In the genomic region with DNA sequence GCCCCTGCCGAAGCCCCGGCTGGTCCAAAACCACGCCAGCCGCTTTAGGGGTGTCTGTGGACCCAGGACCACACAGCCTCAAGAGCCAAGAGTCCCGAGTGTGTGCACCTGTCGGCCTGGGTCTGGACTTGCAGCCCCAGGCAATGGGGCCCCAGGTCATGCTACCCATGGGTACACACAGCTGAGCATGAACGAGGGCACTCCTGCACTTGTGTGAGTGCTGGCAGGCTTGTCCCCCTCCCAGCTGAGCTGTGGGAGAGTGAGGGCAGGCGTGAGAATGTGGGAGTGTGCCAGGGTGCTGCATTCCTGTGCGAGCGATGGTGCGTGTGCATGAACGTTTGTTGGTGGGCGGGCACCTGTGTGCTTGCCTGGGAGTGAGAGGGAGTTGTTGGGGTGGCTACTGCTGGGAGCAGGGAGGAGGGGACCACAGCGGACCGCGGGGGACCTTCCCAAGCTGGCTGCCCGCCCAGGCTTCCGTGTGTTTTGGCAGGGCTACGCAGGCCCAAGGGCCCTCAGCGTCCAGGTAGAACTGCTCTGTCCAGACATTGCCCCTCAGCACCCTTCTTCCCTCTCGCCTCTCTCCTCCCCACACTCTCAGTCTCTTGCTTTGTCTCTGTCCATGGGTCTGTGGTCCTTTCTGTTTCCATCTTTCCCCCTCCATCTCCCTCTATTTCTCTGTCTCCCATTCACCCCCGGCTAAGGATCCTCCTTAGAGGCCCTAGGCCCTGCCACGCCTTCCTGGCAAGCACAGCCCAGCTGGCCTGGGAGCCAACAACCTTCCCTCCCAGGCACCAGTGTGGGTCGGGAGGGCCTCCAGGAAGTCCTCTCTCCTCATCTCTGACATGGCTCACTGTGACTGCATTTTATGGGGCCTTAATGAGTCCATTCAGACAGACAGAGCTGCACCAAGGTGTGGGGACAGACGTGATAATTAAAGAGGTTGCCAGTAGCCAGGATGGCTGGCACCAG, we compare ENCODE assay signal across 11 cellular contexts. TPM values are rescaled to one million over a fixed set of nuclear protein-coding genes. Genes with fewer than 3 reads are reported as not detected.
DNase-seq lines count a peak whose midpoint lies in the region; ATAC-seq, FAIRE-seq and TF ChIP-seq lines count a peak whose summit lies in the region.
"Had no signal": no experiment of that assay in that cellular context is flagged by ENCODE, and none has a peak within 500 bp of the region (broad histone marks: within the 10 kb centered on the region; RNA-seq: fewer than 3 reads in every experiment).

No MANE protein-coding gene starts in this region.

- H3K4me1 ChIP-seq in mucosa of rectum (ENCODE audit: control insufficient read depth in 2 of 2, insufficient read depth in 2 of 2, low read length in 2 of 2) (peaks cover 47 to 53% of the 10 kb centered on the region in 2 donors), mesendoderm (ENCODE audit: control insufficient read depth, low read depth, low read length) (no peaks in the 10 kb centered on the region)

- H3K9ac ChIP-seq in mucosa of rectum (ENCODE audit: low read depth in 1 of 2, low read length in 2 of 2) (peak overlapping the region; percentile 53 to 60), mesendoderm (ENCODE audit: low read length) (no peak overlapping the region)

- DNase-seq in NCI-H1092 treated with DMSO at 0.1 percent for 48 hours (lab: John Stamatoyannopoulos, UW) (peak; percentile 93), chondrocyte (ENCODE audit: low spot score) (no peak), H54 (ENCODE audit: insufficient read length, low spot score) (no peak), mesendoderm (no peak)
- DNase-seq: AML-193; stimulated activated CD4-positive, alpha-beta T cell treated with anti-CD3 and anti-CD28 coated beads, Interleukin-4, amount 100 ng/mL, for 24 hours had no signal

- H3K4me1 Mint-ChIP-seq in chondrocyte (ENCODE audit: low read depth) = peaks cover 30% of the 10 kb centered on the region

- no peaks in the 10 kb centered on the region for H3K36me3 Mint-ChIP-seq in chondrocyte (ENCODE audit: low read depth)
- H3K36me3 Mint-ChIP-seq: activated naive CD4-positive, alpha-beta T cell treated with anti-CD3 and anti-CD28 coated beads, Interleukin-2, amount 50 U/mL, for 24 hours had no signal

- peak overlapping the region; percentile 84 for H3K27ac ChIP-seq in 22Rv1
- H3K27ac ChIP-seq in mucosa of rectum (ENCODE audit: low read depth in 2 of 2, low read length in 2 of 2) = peak overlapping the region; percentile 94 to 97
- no peak overlapping the region for H3K27ac ChIP-seq in mesendoderm (ENCODE audit: low read depth, low read length)

- no peak overlapping the region for H2BK15ac ChIP-seq in mesendoderm (replicated peaks; ENCODE audit: low read depth)

- H2BK120ac ChIP-seq in mesendoderm (ENCODE audit: low read depth, low read length) = no peak overlapping the region

- no peaks in the 10 kb centered on the region for H3K27me3 Mint-ChIP-seq in chondrocyte (ENCODE audit: low read depth)
- H3K27me3 Mint-ChIP-seq: activated naive CD4-positive, alpha-beta T cell treated with anti-CD3 and anti-CD28 coated beads, Interleukin-2, amount 50 U/mL, for 24 hours had no signal

- H3K27me3 ChIP-seq in mucosa of rectum (ENCODE audit: control insufficient read depth in 2 of 2, insufficient read depth in 2 of 2, low read length in 2 of 2) = no peaks in the 10 kb centered on the region
- H3K27me3 ChIP-seq in mesendoderm (ENCODE audit: insufficient read depth, low read length, poor library complexity) = no peaks in the 10 kb centered on the region

- H3K4me3 Mint-ChIP-seq in chondrocyte (ENCODE audit: unreplicated experiment) = peak overlapping the region; percentile 6
- H3K4me3 Mint-ChIP-seq: activated naive CD4-positive, alpha-beta T cell treated with anti-CD3 and anti-CD28 coated beads, Interleukin-2, amount 50 U/mL, for 24 hours had no signal

- no peak for TF ChIP-seq POLR2A in H54 (IDR thresholded peaks at IDR 0.05; ENCODE audit: low read depth, low read length)

- no peak overlapping the region for H3K56ac ChIP-seq in mesendoderm (ENCODE audit: low read length)

- H3K79me2 ChIP-seq in mesendoderm (ENCODE audit: control insufficient read depth, insufficient read depth, low read length) = no peaks in the 10 kb centered on the region

- no peak overlapping the region for H3K4me2 ChIP-seq in mesendoderm (ENCODE audit: low read length)

- no peak overlapping the region for H3K18ac ChIP-seq in mesendoderm (ENCODE audit: low read length)

- H2AK5ac ChIP-seq in mesendoderm (ENCODE audit: low read length) = no peak overlapping the region

- no peak for FAIRE-seq in H54 (lab: Jason Lieb, UNC)

- no peak overlapping the region for H3K4ac ChIP-seq in mesendoderm (ENCODE audit: low read depth, low read length)

- no peak overlapping the region for H4K5ac ChIP-seq in mesendoderm (ENCODE audit: low read length)

- no peaks in the 10 kb centered on the region for H3K9me3 ChIP-seq in mucosa of rectum (ENCODE audit: control insufficient read depth in 2 of 2, low read length in 2 of 2)

- no peak overlapping the region for H3K23ac ChIP-seq in mesendoderm (ENCODE audit: low read length)

- H4K8ac ChIP-seq in mesendoderm (ENCODE audit: low read depth, low read length) = no peak overlapping the region

- no peaks in the 10 kb centered on the region for H3K9me3 Mint-ChIP-seq in chondrocyte (ENCODE audit: low read depth)
- H3K9me3 Mint-ChIP-seq: activated naive CD4-positive, alpha-beta T cell treated with anti-CD3 and anti-CD28 coated beads, Interleukin-2, amount 50 U/mL, for 24 hours had no signal

- no CpG with 5 or more reads among the region's 25 CpGs for WGBS in mesendoderm (ENCODE audit: extremely low coverage, insufficient coverage, low lambda C conversion rate)

- H2BK5ac ChIP-seq in mesendoderm (ENCODE audit: low read length) = no peak overlapping the region

- no peak overlapping the region for H3K27ac Mint-ChIP-seq in chondrocyte (ENCODE audit: unreplicated experiment)
- H3K27ac Mint-ChIP-seq: activated naive CD4-positive, alpha-beta T cell treated with anti-CD3 and anti-CD28 coated beads, Interleukin-2, amount 50 U/mL, for 24 hours had no signal

- ATAC-seq in GM21423 (IDR thresholded peaks at IDR 0.05; ENCODE audit: unreplicated experiment) = no peak
- ATAC-seq in HG03025 (IDR thresholded peaks at IDR 0.05; ENCODE audit: low FRiP score, unreplicated experiment) = no peak

- TF ChIP-seq CTCF in 22Rv1 (IDR thresholded peaks at IDR 0.05) (no peak), chondrocyte (IDR thresholded peaks at IDR 0.05) (no peak)

- H3K36me3 ChIP-seq in mucosa of rectum (ENCODE audit: control insufficient read depth in 2 of 2, insufficient read depth in 2 of 2, low read length in 2 of 2) = no peaks in the 10 kb centered on the region
- H3K36me3 ChIP-seq in mesendoderm (ENCODE audit: control insufficient read depth, insufficient read depth, low read length) = no peaks in the 10 kb centered on the region

- H3K4me3 ChIP-seq in mucosa of rectum (ENCODE audit: low read length in 2 of 2) (peak overlapping the region; percentile 20 to 34), mesendoderm (ENCODE audit: low read length) (no peak overlapping the region)

- no peaks in the 10 kb centered on the region for H3K79me1 ChIP-seq in mesendoderm (ENCODE audit: low read length)

RNA-seq across cellular contexts. Expression of a gene that starts 31.0 kb away (rescaled TPM):
- 15.5 to 16.7 TPM (median 16.2 TPM) in 3 replicates for total RNA-seq in chondrocyte
- polyA plus RNA-seq in mesendoderm (2013, experiment 1 of 2) = 16.0 TPM
- 15.6 TPM for polyA plus RNA-seq in mesendoderm (2013, experiment 2 of 2)

RNA-seq across cellular contexts. Expression of a gene that starts 35.5 kb away (rescaled TPM):
- total RNA-seq in chondrocyte = 24.7 to 27.4 TPM (median 26.2 TPM) in 3 replicates
- polyA plus RNA-seq in mesendoderm (2013, experiment 1 of 2) = 8.7 TPM
- polyA plus RNA-seq in mesendoderm (2013, experiment 2 of 2) = 9.1 TPM

RNA-seq across cellular contexts. Expression of a gene that starts 37.3 kb away (rescaled TPM):
- total RNA-seq in chondrocyte = 44.7 to 52.9 TPM (median 46.5 TPM) in 3 replicates
- 51.6 TPM for polyA plus RNA-seq in mesendoderm (2013, experiment 1 of 2)
- polyA plus RNA-seq in mesendoderm (2013, experiment 2 of 2) = 51.1 TPM

RNA-seq across cellular contexts. Expression of a gene that starts 53.3 kb away (rescaled TPM):
- 0.95 to 1.1 TPM in 2 of 3 replicates, not detected in the other for total RNA-seq in chondrocyte
- polyA plus RNA-seq in mesendoderm (2013, experiment 1 of 2) = not detected
- polyA plus RNA-seq in mesendoderm (2013, experiment 2 of 2) = 0.35 TPM
